Comparison of ENCODE assay signal across 12 cellular contexts in the genomic region with DNA sequence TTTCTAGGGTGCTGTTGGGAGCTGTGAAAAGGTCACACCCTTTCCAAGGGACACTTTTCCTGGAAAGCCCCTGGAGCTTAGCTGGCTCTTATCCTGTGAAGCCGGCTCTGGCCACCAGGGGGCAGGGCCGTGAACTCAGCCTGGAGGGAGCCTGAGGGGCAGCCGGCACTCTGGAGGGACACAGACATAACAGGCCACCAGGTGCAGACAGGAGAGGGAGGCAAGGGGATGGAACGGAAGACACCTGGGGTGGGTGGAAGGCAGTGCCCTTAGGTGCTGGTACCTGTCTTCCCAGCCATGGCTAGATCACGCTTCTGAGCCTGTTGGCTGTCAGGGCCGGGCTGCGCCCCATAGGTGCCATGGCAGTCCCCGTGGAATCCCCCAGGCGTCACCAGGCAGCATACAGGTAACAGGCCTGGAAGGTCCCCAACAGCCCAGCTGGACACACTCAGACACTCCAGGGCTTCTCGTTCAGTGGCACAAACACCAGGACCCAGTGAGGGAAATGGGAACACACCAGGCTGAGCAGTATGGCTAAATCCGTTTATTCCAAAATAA. TPM values are rescaled to one million over a fixed set of nuclear protein-coding genes. Genes with fewer than 3 reads are reported as not detected.
"Had no signal": no experiment of that assay in that cellular context is flagged by ENCODE, and none has a peak within 500 bp of the region (broad histone marks: within the 10 kb centered on the region; RNA-seq: fewer than 3 reads in every experiment).

No MANE protein-coding gene starts in this region.

RNA-seq across cellular contexts. Expression of gene OR4F6, which starts 36.1 kb away (rescaled TPM):
- total RNA-seq: activated naive CD4-positive, alpha-beta T cell treated with anti-CD3 and anti-CD28 coated beads, Interleukin-2, amount 50 U/mL, for 72 hours; activated T-helper 1 cell treated with anti-CD3 and anti-CD28 coated beads, Interleukin-12 subunit alpha, Interleukin-12 subunit beta, Interleukin-2, Interleukin-4 antibody, amounts not matched to agents 30 ng/mL and 10 ng/mL and 1 ng/mL, durations not matched to agents 14 hours and 24 hours and 36 hours; adrenal gland; astrocyte; breast epithelium; esophagus squamous epithelium; liver; pancreas; right lobe of liver; suprapubic skin had no signal
- polyA plus RNA-seq: adrenal gland; liver; naive thymus-derived CD8-positive, alpha-beta T cell; pancreas; small intestine had no signal

RNA-seq across cellular contexts. Expression of gene OR4F15, which starts 44.8 kb away (rescaled TPM):
- total RNA-seq: activated naive CD4-positive, alpha-beta T cell treated with anti-CD3 and anti-CD28 coated beads, Interleukin-2, amount 50 U/mL, for 72 hours; activated T-helper 1 cell treated with anti-CD3 and anti-CD28 coated beads, Interleukin-12 subunit alpha, Interleukin-12 subunit beta, Interleukin-2, Interleukin-4 antibody, amounts not matched to agents 30 ng/mL and 10 ng/mL and 1 ng/mL, durations not matched to agents 14 hours and 24 hours and 36 hours; adrenal gland; astrocyte; breast epithelium; liver; naive thymus-derived CD8-positive, alpha-beta T cell; pancreas; right lobe of liver had no signal
- polyA plus RNA-seq: adrenal gland; liver; naive thymus-derived CD8-positive, alpha-beta T cell; pancreas; small intestine had no signal
